ENCODE assay signal across 10 cellular contexts in the genomic region with DNA sequence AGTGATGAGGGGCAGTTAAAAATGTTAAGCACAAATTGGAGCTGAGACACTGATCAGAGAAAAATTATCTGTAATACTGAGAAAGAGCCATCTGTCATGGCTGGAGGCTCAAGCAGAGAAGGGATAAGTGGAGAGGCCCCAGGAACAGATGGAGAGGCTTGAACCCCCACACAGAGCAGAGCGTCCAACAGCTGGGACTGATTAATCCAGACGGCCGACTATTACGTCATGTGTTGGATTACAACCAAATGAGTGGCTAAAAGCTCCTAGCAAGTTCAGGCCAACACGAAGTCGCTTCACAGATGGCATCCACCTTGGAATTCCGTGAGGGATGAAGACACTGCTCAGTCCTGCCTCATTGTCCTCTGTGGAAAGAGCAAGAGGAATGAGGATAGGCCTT. TPM values are rescaled to one million over a fixed set of nuclear protein-coding genes. Genes with fewer than 3 reads are reported as not detected.
DNase-seq lines count a peak whose midpoint lies in the region; TF ChIP-seq lines count a peak whose summit lies in the region.
"Had no signal": no experiment of that assay in that cellular context is flagged by ENCODE, and none has a peak within 500 bp of the region (broad histone marks: within the 10 kb centered on the region; RNA-seq: fewer than 3 reads in every experiment).

No MANE protein-coding gene starts in this region.

- no peak overlapping the region for H3K4me3 Mint-ChIP-seq in chondrocyte (ENCODE audit: unreplicated experiment)
- no peak overlapping the region for H3K4me3 Mint-ChIP-seq in activated CD4-positive, alpha-beta memory T cell treated with anti-CD3 and anti-CD28 coated beads, Interleukin-2, amount 10 ng/mL, durations not matched to agents 7 days and 5 days

- H3K9me3 ChIP-seq in effector memory CD4-positive, alpha-beta T cell (ENCODE audit: control insufficient read depth, low read length) = no peaks in the 10 kb centered on the region

- H3K36me3 Mint-ChIP-seq in chondrocyte (ENCODE audit: low read depth) = no peaks in the 10 kb centered on the region
- no peaks in the 10 kb centered on the region for H3K36me3 Mint-ChIP-seq in activated CD4-positive, alpha-beta memory T cell treated with anti-CD3 and anti-CD28 coated beads, Interleukin-2, amount 10 ng/mL, durations not matched to agents 7 days and 5 days (ENCODE audit: low read depth)

- CTCF ChIA-PET in activated CD4-positive, alpha-beta memory T cell treated with anti-CD3 and anti-CD28 coated beads, Interleukin-2, amount 10 ng/mL, durations not matched to agents 7 days and 5 days (lab: Charles Lee) = no interaction called here

- POLR2A ChIA-PET in activated CD4-positive, alpha-beta memory T cell treated with anti-CD3 and anti-CD28 coated beads, Interleukin-2, amount 10 ng/mL, durations not matched to agents 7 days and 5 days (lab: Charles Lee) = no interaction called here

- no peak overlapping the region for H3K27ac ChIP-seq in effector memory CD4-positive, alpha-beta T cell (ENCODE audit: insufficient read depth, low read length, poor library complexity, severe bottlenecking)

- H3K4me1 ChIP-seq in effector memory CD4-positive, alpha-beta T cell (ENCODE audit: control insufficient read depth, insufficient read depth, low read length, poor library complexity, severe bottlenecking) = no peaks in the 10 kb centered on the region

- peak overlapping the region; percentile 86 for H3K27ac Mint-ChIP-seq in chondrocyte (ENCODE audit: unreplicated experiment)
- H3K27ac Mint-ChIP-seq in activated CD4-positive, alpha-beta memory T cell treated with anti-CD3 and anti-CD28 coated beads, Interleukin-2, amount 10 ng/mL, durations not matched to agents 7 days and 5 days = no peak overlapping the region

- peak; percentile 74 for DNase-seq in Daoy (ENCODE audit: low read depth)
- DNase-seq in NCI-H446 treated with DMSO at 0.1 percent for 48 hours (lab: John Stamatoyannopoulos, UW) = peak; percentile 97
- no peak for DNase-seq in chondrocyte (ENCODE audit: low spot score)
- DNase-seq in non-pigmented ciliary epithelial cell (ENCODE audit: low read depth) = peak; percentile 80
- no peak for DNase-seq in activated CD4-positive, alpha-beta memory T cell treated with anti-CD3 and anti-CD28 coated beads, Interleukin-2, amount 10 ng/mL, durations not matched to agents 7 days and 5 days
- DNase-seq in effector memory CD4-positive, alpha-beta T cell = no peak
- no peak for DNase-seq in RKO (ENCODE audit: low spot score)
- DNase-seq in nucleus accumbens (lab: John Stamatoyannopoulos, UW) = no peak

- no peaks in the 10 kb centered on the region for H3K27me3 ChIP-seq in effector memory CD4-positive, alpha-beta T cell (replicated peaks; ENCODE audit: control insufficient read depth, insufficient read depth, low read length, poor library complexity, severe bottlenecking)

- H3K9me3 Mint-ChIP-seq in chondrocyte (ENCODE audit: low read depth) = no peaks in the 10 kb centered on the region
- H3K9me3 Mint-ChIP-seq in activated CD4-positive, alpha-beta memory T cell treated with anti-CD3 and anti-CD28 coated beads, Interleukin-2, amount 10 ng/mL, durations not matched to agents 7 days and 5 days = no peaks in the 10 kb centered on the region

- peaks cover 78% of the 10 kb centered on the region for H3K4me1 Mint-ChIP-seq in chondrocyte (ENCODE audit: low read depth)
- H3K4me1 Mint-ChIP-seq in activated CD4-positive, alpha-beta memory T cell treated with anti-CD3 and anti-CD28 coated beads, Interleukin-2, amount 10 ng/mL, durations not matched to agents 7 days and 5 days = peaks cover 22% of the 10 kb centered on the region

- no peaks in the 10 kb centered on the region for H3K27me3 Mint-ChIP-seq in chondrocyte (ENCODE audit: low read depth)
- no peaks in the 10 kb centered on the region for H3K27me3 Mint-ChIP-seq in activated CD4-positive, alpha-beta memory T cell treated with anti-CD3 and anti-CD28 coated beads, Interleukin-2, amount 10 ng/mL, durations not matched to agents 7 days and 5 days

- H3K4me3 ChIP-seq in effector memory CD4-positive, alpha-beta T cell (ENCODE audit: insufficient read depth, low read depth, low read length, poor library complexity, severe bottlenecking) = no peak overlapping the region

- no peaks in the 10 kb centered on the region for H3K36me3 ChIP-seq in effector memory CD4-positive, alpha-beta T cell (ENCODE audit: control insufficient read depth, insufficient read depth, low read length)

- no peak for TF ChIP-seq CTCF in chondrocyte (IDR thresholded peaks at IDR 0.05)

RNA-seq across cellular contexts. Expression of a gene that starts 57.7 kb away (rescaled TPM):
- total RNA-seq in Daoy (2014; rRNA removed; shearing (Covaris generic)) = not detected in 2 replicates
- total RNA-seq in chondrocyte = not detected in 3 replicates
- not detected for total RNA-seq in activated CD4-positive, alpha-beta memory T cell treated with anti-CD3 and anti-CD28 coated beads, Interleukin-2, amount 10 ng/mL, durations not matched to agents 7 days and 5 days
- total RNA-seq: endothelial cell of umbilical vein, mononuclear cell had no signal

Comparison
In these comparisons a context has a peak if more than half of its experiments do, and no peak if none do; other contexts are left out.
1. DNase-seq: peak in Daoy (single experiment), NCI-H446 treated with DMSO at 0.1 percent for 48 hours (single experiment) and non-pigmented ciliary epithelial cell (single experiment); none in chondrocyte (single experiment), activated CD4-positive, alpha-beta memory T cell treated with anti-CD3 and anti-CD28 coated beads, Interleukin-2, amount 10 ng/mL, durations not matched to agents 7 days and 5 days (single experiment), effector memory CD4-positive, alpha-beta T cell (0 of 3), RKO (single experiment) and nucleus accumbens (0 of 56).